24 cellular contexts compared by ENCODE assay signal in genomic region chr14:22721213-22721612, GRCh38.
"Had no signal": no experiment of that assay in that cellular context is flagged by ENCODE, and none has a peak within 500 bp of the region (broad histone marks: within the 10 kb centered on the region; RNA-seq: fewer than 3 reads in every experiment).

No MANE protein-coding gene starts in this region.

- H3K9me3 ChIP-seq: gastrocnemius medialis had no signal

- H3K4me3 ChIP-seq: coronary artery, dorsolateral prefrontal cortex, esophagus muscularis mucosa, gastrocnemius medialis, heart left ventricle had no signal

- H3K36me3 ChIP-seq: brain microvascular endothelial cell, esophagus muscularis mucosa, gastrocnemius medialis, heart left ventricle had no signal

- H3K27ac ChIP-seq: brain microvascular endothelial cell, coronary artery, dorsolateral prefrontal cortex, esophagus muscularis mucosa, foreskin keratinocyte, gastrocnemius medialis, heart left ventricle had no signal

- DNase-seq: activated CD4-positive, alpha-beta T cell treated with anti-CD3 and anti-CD28 coated beads for 4 hours; activated CD4-positive, alpha-beta T cell treated with anti-CD3 and anti-CD28 coated beads, Interleukin-2, amount 50 U/mL, for 1 hour; activated CD4-positive, alpha-beta T cell treated with anti-CD3 and anti-CD28 coated beads, Interleukin-2, amount 50 U/mL, for 48 hours; activated CD4-positive, CD25-positive, alpha-beta regulatory T cell; activated CD4-positive, CD25-positive, alpha-beta regulatory T cell treated with anti-CD3 and anti-CD28 coated beads, Interleukin-2, amount 50 U/mL, for 72 hours; activated CD8-positive, alpha-beta memory T cell treated with anti-CD3 and anti-CD28 coated beads for 24 hours; activated CD8-positive, alpha-beta T cell treated with anti-CD3 and anti-CD28 coated beads for 36 hours; activated effector memory CD4-positive, alpha-beta T cell treated with anti-CD3 and anti-CD28 coated beads, Interleukin-2, amount 50 U/mL, for 16 hours; activated naive CD4-positive, alpha-beta T cell treated with anti-CD3 and anti-CD28 coated beads for 36 hours; activated T-cell treated with anti-CD3 and anti-CD28 coated beads, Interleukin-2, amount 50 U/mL, for 4 hours; amniotic stem cell; anterior cingulate cortex; brain microvascular endothelial cell; dorsolateral prefrontal cortex; effector memory CD4-positive, alpha-beta T cell; endodermal cell; erythroblast; gastrocnemius medialis; glutamatergic neuron; heart left ventricle; T-helper 2 cell had no signal

- H3K4me1 ChIP-seq: esophagus muscularis mucosa, foreskin keratinocyte, gastrocnemius medialis, heart left ventricle had no signal

- ATAC-seq: activated CD8-positive, alpha-beta T cell treated with anti-CD3 and anti-CD28 coated beads for 36 hours; activated T-cell treated with anti-CD3 and anti-CD28 coated beads, Interleukin-2, amount 50 U/mL, for 4 hours; foreskin keratinocyte; gastrocnemius medialis; heart left ventricle had no signal

- H3K27me3 ChIP-seq: brain microvascular endothelial cell, heart left ventricle had no signal
